ENCODE assay signal across 1 cellular context in the genomic region with DNA sequence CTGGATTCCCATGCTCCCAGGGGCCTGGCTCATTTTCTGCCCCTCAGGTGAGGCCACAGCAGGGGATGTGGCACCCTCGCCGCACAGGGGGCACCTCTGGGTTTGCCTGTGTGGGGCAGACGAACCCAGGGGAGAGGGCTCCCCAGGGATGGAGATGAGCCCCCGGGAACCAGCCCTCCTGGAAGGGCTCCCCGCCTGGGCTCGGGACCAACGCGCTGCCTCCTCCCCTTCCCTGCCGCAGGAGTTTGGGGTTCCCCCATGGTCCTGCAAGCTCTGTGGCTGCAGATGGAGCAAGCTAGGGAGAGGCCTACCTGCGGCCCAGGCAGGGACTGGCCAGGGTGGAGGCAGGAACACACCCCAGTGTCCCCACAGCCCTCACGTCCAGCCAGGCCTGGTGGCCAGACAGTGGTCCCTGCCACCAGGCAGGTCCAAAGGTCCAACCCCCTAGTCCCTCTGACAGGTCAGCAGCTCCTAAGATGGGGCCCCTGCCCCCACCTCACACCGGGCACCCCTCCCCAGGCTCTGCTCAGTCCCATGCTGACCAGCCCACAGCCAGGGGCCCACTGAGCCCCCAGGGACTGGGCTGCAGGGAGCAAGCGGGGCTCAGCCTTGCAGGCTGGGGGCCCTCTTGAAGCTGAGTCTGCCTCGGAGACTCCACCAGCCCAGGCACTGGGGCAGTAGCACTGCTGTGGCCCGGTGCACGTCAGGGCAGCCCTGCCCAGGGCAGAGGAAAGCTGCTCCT.
TF ChIP-seq lines count a peak whose summit lies in the region.

No MANE protein-coding gene starts in this region.

TF ChIP-seq in HepG2, 621 proteins besides CTCF, POLR2A, EP300 and RAD21 (continues in another document):
- TF ChIP-seq, protein P1, sequence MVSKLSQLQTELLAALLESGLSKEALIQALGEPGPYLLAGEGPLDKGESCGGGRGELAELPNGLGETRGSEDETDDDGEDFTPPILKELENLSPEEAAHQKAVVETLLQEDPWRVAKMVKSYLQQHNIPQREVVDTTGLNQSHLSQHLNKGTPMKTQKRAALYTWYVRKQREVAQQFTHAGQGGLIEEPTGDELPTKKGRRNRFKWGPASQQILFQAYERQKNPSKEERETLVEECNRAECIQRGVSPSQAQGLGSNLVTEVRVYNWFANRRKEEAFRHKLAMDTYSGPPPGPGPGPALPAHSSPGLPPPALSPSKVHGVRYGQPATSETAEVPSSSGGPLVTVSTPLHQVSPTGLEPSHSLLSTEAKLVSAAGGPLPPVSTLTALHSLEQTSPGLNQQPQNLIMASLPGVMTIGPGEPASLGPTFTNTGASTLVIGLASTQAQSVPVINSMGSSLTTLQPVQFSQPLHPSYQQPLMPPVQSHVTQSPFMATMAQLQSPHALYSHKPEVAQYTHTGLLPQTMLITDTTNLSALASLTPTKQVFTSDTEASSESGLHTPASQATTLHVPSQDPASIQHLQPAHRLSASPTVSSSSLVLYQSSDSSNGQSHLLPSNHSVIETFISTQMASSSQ (IDR thresholded peaks at IDR 0.05; ENCODE audit: low read depth): no peak
- TF ChIP-seq, protein P1 (CRISPR knock-in tag; IDR thresholded peaks at IDR 0.05; ENCODE audit: borderline replicate concordance): 0 out of 2 replicates have a peak, but pooled peaks have one; percentile 32
- TF ChIP-seq RNF2 (conservative IDR thresholded peaks at IDR 0.05; ENCODE audit: low read depth): no peak
- TF ChIP-seq ZBTB42 (CRISPR knock-in tag; IDR thresholded peaks at IDR 0.05): no peak
- TF ChIP-seq PCBP2 (optimal IDR thresholded peaks at IDR 0.05; ENCODE audit: low read depth, low read length, poor library complexity, severe bottlenecking): no peak
- TF ChIP-seq, protein P2, sequence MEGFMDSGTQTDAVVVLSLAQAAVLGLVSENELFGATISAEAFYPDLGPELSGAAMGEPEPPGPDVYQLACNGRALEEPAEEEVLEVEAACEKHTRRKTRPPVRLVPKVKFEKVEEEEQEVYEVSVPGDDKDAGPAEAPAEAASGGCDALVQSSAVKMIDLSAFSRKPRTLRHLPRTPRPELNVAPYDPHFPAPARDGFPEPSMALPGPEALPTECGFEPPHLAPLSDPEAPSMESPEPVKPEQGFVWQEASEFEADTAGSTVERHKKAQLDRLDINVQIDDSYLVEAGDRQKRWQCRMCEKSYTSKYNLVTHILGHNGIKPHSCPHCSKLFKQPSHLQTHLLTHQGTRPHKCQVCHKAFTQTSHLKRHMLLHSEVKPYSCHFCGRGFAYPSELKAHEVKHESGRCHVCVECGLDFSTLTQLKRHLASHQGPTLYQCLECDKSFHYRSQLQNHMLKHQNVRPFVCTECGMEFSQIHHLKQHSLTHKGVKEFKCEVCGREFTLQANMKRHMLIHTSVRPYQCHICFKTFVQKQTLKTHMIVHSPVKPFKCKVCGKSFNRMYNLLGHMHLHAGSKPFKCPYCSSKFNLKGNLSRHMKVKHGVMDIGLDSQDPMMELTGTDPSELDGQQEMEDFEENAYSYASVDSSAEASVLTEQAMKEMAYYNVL (CRISPR knock-in tag; IDR thresholded peaks at IDR 0.05; ENCODE audit: borderline replicate concordance): no peak
- TF ChIP-seq, protein P3, sequence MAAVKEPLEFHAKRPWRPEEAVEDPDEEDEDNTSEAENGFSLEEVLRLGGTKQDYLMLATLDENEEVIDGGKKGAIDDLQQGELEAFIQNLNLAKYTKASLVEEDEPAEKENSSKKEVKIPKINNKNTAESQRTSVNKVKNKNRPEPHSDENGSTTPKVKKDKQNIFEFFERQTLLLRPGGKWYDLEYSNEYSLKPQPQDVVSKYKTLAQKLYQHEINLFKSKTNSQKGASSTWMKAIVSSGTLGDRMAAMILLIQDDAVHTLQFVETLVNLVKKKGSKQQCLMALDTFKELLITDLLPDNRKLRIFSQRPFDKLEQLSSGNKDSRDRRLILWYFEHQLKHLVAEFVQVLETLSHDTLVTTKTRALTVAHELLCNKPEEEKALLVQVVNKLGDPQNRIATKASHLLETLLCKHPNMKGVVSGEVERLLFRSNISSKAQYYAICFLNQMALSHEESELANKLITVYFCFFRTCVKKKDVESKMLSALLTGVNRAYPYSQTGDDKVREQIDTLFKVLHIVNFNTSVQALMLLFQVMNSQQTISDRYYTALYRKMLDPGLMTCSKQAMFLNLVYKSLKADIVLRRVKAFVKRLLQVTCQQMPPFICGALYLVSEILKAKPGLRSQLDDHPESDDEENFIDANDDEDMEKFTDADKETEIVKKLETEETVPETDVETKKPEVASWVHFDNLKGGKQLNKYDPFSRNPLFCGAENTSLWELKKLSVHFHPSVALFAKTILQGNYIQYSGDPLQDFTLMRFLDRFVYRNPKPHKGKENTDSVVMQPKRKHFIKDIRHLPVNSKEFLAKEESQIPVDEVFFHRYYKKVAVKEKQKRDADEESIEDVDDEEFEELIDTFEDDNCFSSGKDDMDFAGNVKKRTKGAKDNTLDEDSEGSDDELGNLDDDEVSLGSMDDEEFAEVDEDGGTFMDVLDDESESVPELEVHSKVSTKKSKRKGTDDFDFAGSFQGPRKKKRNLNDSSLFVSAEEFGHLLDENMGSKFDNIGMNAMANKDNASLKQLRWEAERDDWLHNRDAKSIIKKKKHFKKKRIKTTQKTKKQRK (IDR thresholded peaks at IDR 0.05; ENCODE audit: low read length): no peak
- TF ChIP-seq POLR2AphosphoS5 (IDR thresholded peaks at IDR 0.05; ENCODE audit: low read depth, low read length): no peak
- peak; percentile 87 for TF ChIP-seq ZSCAN25 (CRISPR knock-in tag; IDR thresholded peaks at IDR 0.05)
- TF ChIP-seq, protein P4, sequence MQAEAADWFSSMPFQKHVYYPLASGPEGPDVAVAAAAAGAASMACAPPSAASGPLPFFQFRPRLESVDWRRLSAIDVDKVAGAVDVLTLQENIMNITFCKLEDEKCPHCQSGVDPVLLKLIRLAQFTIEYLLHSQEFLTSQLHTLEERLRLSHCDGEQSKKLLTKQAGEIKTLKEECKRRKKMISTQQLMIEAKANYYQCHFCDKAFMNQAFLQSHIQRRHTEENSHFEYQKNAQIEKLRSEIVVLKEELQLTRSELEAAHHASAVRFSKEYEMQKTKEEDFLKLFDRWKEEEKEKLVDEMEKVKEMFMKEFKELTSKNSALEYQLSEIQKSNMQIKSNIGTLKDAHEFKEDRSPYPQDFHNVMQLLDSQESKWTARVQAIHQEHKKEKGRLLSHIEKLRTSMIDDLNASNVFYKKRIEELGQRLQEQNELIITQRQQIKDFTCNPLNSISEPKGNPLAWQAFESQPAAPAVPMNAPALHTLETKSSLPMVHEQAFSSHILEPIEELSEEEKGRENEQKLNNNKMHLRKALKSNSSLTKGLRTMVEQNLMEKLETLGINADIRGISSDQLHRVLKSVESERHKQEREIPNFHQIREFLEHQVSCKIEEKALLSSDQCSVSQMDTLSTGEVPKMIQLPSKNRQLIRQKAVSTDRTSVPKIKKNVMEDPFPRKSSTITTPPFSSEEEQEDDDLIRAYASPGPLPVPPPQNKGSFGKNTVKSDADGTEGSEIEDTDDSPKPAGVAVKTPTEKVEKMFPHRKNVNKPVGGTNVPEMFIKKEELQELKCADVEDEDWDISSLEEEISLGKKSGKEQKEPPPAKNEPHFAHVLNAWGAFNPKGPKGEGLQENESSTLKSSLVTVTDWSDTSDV (CRISPR knock-in tag; IDR thresholded peaks at IDR 0.05): no peak; the same call in 1 of the 2 replicates
- no peak for TF ChIP-seq HCFC1 (IDR thresholded peaks at IDR 0.05; ENCODE audit: low read depth, low read length)
- no peak for TF ChIP-seq ZNF121 (CRISPR knock-in tag; IDR thresholded peaks at IDR 0.05)
- no peak for TF ChIP-seq SATB2 (CRISPR knock-in tag; IDR thresholded peaks at IDR 0.05)
- TF ChIP-seq, protein P5, sequence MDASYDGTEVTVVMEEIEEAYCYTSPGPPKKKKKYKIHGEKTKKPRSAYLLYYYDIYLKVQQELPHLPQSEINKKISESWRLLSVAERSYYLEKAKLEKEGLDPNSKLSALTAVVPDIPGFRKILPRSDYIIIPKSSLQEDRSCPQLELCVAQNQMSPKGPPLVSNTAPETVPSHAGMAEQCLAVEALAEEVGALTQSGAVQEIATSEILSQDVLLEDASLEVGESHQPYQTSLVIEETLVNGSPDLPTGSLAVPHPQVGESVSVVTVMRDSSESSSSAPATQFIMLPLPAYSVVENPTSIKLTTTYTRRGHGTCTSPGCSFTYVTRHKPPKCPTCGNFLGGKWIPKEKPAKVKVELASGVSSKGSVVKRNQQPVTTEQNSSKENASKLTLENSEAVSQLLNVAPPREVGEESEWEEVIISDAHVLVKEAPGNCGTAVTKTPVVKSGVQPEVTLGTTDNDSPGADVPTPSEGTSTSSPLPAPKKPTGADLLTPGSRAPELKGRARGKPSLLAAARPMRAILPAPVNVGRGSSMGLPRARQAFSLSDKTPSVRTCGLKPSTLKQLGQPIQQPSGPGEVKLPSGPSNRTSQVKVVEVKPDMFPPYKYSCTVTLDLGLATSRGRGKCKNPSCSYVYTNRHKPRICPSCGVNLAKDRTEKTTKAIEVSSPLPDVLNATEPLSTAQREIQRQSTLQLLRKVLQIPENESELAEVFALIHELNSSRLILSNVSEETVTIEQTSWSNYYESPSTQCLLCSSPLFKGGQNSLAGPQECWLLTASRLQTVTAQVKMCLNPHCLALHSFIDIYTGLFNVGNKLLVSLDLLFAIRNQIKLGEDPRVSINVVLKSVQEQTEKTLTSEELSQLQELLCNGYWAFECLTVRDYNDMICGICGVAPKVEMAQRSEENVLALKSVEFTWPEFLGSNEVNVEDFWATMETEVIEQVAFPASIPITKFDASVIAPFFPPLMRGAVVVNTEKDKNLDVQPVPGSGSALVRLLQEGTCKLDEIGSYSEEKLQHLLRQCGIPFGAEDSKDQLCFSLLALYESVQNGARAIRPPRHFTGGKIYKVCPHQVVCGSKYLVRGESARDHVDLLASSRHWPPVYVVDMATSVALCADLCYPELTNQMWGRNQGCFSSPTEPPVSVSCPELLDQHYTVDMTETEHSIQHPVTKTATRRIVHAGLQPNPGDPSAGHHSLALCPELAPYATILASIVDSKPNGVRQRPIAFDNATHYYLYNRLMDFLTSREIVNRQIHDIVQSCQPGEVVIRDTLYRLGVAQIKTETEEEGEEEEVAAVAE (CRISPR knock-in tag; IDR thresholded peaks at IDR 0.05; ENCODE audit: borderline replicate concordance): no peak
- TF ChIP-seq SKI (IDR thresholded peaks at IDR 0.05; ENCODE audit: partially characterized antibody): no peak
- no peak for TF ChIP-seq TEAD3 (CRISPR knock-in tag; optimal IDR thresholded peaks at IDR 0.05; ENCODE audit: borderline replicate concordance)
- no peak for TF ChIP-seq ZNF138 (CRISPR knock-in tag; IDR thresholded peaks at IDR 0.05; ENCODE audit: low read depth)
- no peak for TF ChIP-seq ZNF776 (CRISPR knock-in tag; IDR thresholded peaks at IDR 0.05)
- TF ChIP-seq CCDC6 (CRISPR knock-in tag; IDR thresholded peaks at IDR 0.05): no peak
- TF ChIP-seq ZNF766 (CRISPR knock-in tag; IDR thresholded peaks at IDR 0.05; ENCODE audit: borderline replicate concordance): no peak
- TF ChIP-seq, protein P6, sequence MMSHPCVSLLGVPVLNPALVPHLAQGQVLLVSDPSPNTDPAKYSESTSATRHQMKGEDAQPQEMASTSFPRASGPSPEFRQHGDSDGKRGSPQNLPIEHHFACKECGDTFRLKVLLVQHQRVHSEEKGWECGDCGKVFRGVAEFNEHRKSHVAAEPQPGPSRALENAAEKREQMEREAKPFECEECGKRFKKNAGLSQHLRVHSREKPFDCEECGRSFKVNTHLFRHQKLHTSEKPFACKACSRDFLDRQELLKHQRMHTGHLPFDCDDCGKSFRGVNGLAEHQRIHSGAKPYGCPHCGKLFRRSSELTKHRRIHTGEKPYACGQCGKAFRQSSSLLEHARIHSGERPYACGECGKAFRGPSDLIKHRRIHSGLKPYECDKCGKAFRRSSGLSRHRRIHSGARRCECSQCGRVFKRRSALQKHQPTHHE (CRISPR knock-in tag; IDR thresholded peaks at IDR 0.05; ENCODE audit: borderline replicate concordance): no peak
- no peak for TF ChIP-seq ATM (IDR thresholded peaks at IDR 0.05; ENCODE audit: borderline replicate concordance)
- TF ChIP-seq ZNF569 (CRISPR knock-in tag; IDR thresholded peaks at IDR 0.05; ENCODE audit: borderline replicate concordance): no peak
- no peak for TF ChIP-seq KDM3A (CRISPR knock-in tag; IDR thresholded peaks at IDR 0.05; ENCODE audit: low read depth)
- TF ChIP-seq TAF15 (IDR thresholded peaks at IDR 0.05; ENCODE audit: low read depth, low read length, poor library complexity, severe bottlenecking): no peak
- no peak for TF ChIP-seq MTF1 (CRISPR knock-in tag; IDR thresholded peaks at IDR 0.05)
- TF ChIP-seq TBX2 (CRISPR knock-in tag; IDR thresholded peaks at IDR 0.05; ENCODE audit: borderline replicate concordance): no peak; the same call in 1 of the 2 replicates
- TF ChIP-seq ZFP90 (CRISPR knock-in tag; IDR thresholded peaks at IDR 0.05; ENCODE audit: borderline replicate concordance): 0 out of 2 replicates have a peak, but pooled peaks have one; percentile 22
- TF ChIP-seq ZNF678 (CRISPR knock-in tag; IDR thresholded peaks at IDR 0.05): no peak; the same call in 1 of the 2 replicates
- TF ChIP-seq ATF1 (CRISPR knock-in tag; IDR thresholded peaks at IDR 0.05): no peak
- TF ChIP-seq, protein P7, sequence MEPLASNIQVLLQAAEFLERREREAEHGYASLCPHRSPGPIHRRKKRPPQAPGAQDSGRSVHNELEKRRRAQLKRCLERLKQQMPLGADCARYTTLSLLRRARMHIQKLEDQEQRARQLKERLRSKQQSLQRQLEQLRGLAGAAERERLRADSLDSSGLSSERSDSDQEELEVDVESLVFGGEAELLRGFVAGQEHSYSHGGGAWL (CRISPR knock-in tag; IDR thresholded peaks at IDR 0.05): no peak
- TF ChIP-seq, protein P8, sequence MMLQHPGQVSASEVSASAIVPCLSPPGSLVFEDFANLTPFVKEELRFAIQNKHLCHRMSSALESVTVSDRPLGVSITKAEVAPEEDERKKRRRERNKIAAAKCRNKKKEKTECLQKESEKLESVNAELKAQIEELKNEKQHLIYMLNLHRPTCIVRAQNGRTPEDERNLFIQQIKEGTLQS (CRISPR knock-in tag; IDR thresholded peaks at IDR 0.05): no peak
